Comparison of ENCODE assay signal across 20 cellular contexts in the genomic region with DNA sequence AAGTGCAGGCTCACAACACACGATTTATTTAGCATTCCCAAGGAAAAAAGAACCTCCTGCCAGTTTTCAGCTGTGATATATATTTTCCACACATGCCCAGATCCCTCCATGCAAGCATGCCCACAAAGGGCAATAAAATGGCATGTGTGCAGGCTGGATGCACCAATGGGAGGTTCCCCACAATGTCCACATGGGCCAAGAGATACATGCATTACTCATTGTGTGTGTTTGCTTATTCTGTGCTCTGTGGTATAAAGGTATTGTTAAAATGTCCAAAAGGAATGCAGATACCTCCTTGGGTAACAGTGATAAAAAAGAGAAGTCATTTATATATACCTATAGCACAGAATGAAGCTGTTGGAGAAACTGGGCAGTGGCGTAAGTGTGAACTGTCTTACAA.
"Had no signal": no experiment of that assay in that cellular context is flagged by ENCODE, and none has a peak within 500 bp of the region (broad histone marks: within the 10 kb centered on the region; RNA-seq: fewer than 3 reads in every experiment).

No MANE protein-coding gene starts in this region.

- H3K4me3 ChIP-seq: coronary artery, lung, spleen, tibial nerve, upper lobe of right lung had no signal

- H3K27me3 Mint-ChIP-seq: stimulated activated memory B cell treated with anti-CD40 and anti-IgM and Interleukin-4, amounts not matched to agents 10 μg/mL and 1 μg/mL and 100 μg/mL, for 72 hours had no signal

- DNase-seq: effector CD4-positive, alpha-beta T cell; endodermal cell; kidney; left colon; left ventricle myocardium superior; mesendoderm; naive B cell; spleen; stimulated activated CD4-positive, alpha-beta T cell treated with anti-CD3 and anti-CD28 coated beads, Interleukin-15, amount 100 ng/mL, for 24 hours; stimulated activated CD4-positive, alpha-beta T cell treated with anti-CD3 and anti-CD28 coated beads, Interleukin-1b, Interleukin-23, amount 100 ng/mL, for 48 hours; stimulated activated CD4-positive, alpha-beta T cell treated with anti-CD3 and anti-CD28 coated beads, Interleukin-4, amount 100 ng/mL, for 24 hours; upper lobe of right lung had no signal

- H3K79me2 ChIP-seq: parathyroid adenoma had no signal

- H3K9me3 Mint-ChIP-seq: endodermal cell; nephron; stimulated activated memory B cell treated with anti-CD40 and anti-IgM and Interleukin-4, amounts not matched to agents 10 μg/mL and 1 μg/mL and 100 μg/mL, for 72 hours; stimulated activated naive CD8-positive, alpha-beta T cell treated with anti-CD3 and anti-CD28 coated beads, Interleukin-15, Interleukin-2, amounts not matched to agents 100 ng/mL and 50 ng/mL, for 24 hours had no signal

- H2AFZ ChIP-seq: parathyroid adenoma had no signal

- H3K36me3 Mint-ChIP-seq: naive B cell; stimulated activated memory B cell treated with anti-CD40 and anti-IgM and Interleukin-4, amounts not matched to agents 10 μg/mL and 1 μg/mL and 100 μg/mL, for 72 hours had no signal

- H3K4me1 ChIP-seq: parathyroid adenoma, spleen, tibial nerve, upper lobe of right lung had no signal

- H3K27me3 ChIP-seq: spleen, tibial nerve, upper lobe of right lung had no signal

- H3K4me3 Mint-ChIP-seq: endodermal cell; naive B cell; nephron; stimulated activated memory B cell treated with anti-CD40 and anti-IgM and Interleukin-4, amounts not matched to agents 10 μg/mL and 1 μg/mL and 100 μg/mL, for 72 hours; stimulated activated naive CD8-positive, alpha-beta T cell treated with anti-CD3 and anti-CD28 coated beads, Interleukin-15, Interleukin-2, amounts not matched to agents 100 ng/mL and 50 ng/mL, for 24 hours had no signal

- H3K27ac ChIP-seq: coronary artery, parathyroid adenoma, spleen, tibial nerve, upper lobe of right lung had no signal

- H3K9me3 ChIP-seq: spleen, tibial nerve, upper lobe of right lung had no signal

- H3K4me1 Mint-ChIP-seq: nephron; stimulated activated memory B cell treated with anti-CD40 and anti-IgM and Interleukin-4, amounts not matched to agents 10 μg/mL and 1 μg/mL and 100 μg/mL, for 72 hours had no signal

- H3K36me3 ChIP-seq: spleen, tibial nerve, upper lobe of right lung had no signal

- H3K27ac Mint-ChIP-seq: endodermal cell; naive B cell; nephron; stimulated activated memory B cell treated with anti-CD40 and anti-IgM and Interleukin-4, amounts not matched to agents 10 μg/mL and 1 μg/mL and 100 μg/mL, for 72 hours; stimulated activated naive CD8-positive, alpha-beta T cell treated with anti-CD3 and anti-CD28 coated beads, Interleukin-15, Interleukin-2, amounts not matched to agents 100 ng/mL and 50 ng/mL, for 24 hours had no signal

- H3K9ac ChIP-seq: parathyroid adenoma had no signal

- FAIRE-seq: endothelial cell of umbilical vein, kidney had no signal
